ENCODE assay signal across 1 cellular context in the genomic region with DNA sequence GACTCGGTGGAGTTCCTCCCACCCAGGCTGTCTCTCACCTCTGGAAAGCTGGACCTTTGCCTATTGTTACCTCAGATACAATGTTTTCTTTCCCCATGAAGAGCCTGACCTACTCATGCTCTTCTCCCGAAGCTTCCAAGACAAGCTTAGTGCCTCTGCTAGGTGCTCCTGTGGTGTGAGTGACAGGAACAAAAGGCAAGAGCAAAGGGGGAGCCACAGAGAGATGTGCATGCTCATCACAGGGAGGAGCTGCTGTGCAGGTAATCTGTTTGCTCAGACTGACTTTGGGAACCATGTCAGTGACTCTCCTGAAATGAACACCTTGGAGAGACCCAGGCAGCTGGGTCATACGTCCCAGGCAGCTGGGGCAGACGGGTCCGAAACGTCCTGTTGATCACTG.
A peak's percentile ranks its signal among the peaks of the same experiment; 100 is the strongest.
TF ChIP-seq lines count a peak whose summit lies in the region.

No MANE protein-coding gene starts in this region.

TF ChIP-seq in GM23338, 12 proteins besides CTCF, POLR2A, EP300 and RAD21 (continued from another document):
- TF ChIP-seq, protein P1, sequence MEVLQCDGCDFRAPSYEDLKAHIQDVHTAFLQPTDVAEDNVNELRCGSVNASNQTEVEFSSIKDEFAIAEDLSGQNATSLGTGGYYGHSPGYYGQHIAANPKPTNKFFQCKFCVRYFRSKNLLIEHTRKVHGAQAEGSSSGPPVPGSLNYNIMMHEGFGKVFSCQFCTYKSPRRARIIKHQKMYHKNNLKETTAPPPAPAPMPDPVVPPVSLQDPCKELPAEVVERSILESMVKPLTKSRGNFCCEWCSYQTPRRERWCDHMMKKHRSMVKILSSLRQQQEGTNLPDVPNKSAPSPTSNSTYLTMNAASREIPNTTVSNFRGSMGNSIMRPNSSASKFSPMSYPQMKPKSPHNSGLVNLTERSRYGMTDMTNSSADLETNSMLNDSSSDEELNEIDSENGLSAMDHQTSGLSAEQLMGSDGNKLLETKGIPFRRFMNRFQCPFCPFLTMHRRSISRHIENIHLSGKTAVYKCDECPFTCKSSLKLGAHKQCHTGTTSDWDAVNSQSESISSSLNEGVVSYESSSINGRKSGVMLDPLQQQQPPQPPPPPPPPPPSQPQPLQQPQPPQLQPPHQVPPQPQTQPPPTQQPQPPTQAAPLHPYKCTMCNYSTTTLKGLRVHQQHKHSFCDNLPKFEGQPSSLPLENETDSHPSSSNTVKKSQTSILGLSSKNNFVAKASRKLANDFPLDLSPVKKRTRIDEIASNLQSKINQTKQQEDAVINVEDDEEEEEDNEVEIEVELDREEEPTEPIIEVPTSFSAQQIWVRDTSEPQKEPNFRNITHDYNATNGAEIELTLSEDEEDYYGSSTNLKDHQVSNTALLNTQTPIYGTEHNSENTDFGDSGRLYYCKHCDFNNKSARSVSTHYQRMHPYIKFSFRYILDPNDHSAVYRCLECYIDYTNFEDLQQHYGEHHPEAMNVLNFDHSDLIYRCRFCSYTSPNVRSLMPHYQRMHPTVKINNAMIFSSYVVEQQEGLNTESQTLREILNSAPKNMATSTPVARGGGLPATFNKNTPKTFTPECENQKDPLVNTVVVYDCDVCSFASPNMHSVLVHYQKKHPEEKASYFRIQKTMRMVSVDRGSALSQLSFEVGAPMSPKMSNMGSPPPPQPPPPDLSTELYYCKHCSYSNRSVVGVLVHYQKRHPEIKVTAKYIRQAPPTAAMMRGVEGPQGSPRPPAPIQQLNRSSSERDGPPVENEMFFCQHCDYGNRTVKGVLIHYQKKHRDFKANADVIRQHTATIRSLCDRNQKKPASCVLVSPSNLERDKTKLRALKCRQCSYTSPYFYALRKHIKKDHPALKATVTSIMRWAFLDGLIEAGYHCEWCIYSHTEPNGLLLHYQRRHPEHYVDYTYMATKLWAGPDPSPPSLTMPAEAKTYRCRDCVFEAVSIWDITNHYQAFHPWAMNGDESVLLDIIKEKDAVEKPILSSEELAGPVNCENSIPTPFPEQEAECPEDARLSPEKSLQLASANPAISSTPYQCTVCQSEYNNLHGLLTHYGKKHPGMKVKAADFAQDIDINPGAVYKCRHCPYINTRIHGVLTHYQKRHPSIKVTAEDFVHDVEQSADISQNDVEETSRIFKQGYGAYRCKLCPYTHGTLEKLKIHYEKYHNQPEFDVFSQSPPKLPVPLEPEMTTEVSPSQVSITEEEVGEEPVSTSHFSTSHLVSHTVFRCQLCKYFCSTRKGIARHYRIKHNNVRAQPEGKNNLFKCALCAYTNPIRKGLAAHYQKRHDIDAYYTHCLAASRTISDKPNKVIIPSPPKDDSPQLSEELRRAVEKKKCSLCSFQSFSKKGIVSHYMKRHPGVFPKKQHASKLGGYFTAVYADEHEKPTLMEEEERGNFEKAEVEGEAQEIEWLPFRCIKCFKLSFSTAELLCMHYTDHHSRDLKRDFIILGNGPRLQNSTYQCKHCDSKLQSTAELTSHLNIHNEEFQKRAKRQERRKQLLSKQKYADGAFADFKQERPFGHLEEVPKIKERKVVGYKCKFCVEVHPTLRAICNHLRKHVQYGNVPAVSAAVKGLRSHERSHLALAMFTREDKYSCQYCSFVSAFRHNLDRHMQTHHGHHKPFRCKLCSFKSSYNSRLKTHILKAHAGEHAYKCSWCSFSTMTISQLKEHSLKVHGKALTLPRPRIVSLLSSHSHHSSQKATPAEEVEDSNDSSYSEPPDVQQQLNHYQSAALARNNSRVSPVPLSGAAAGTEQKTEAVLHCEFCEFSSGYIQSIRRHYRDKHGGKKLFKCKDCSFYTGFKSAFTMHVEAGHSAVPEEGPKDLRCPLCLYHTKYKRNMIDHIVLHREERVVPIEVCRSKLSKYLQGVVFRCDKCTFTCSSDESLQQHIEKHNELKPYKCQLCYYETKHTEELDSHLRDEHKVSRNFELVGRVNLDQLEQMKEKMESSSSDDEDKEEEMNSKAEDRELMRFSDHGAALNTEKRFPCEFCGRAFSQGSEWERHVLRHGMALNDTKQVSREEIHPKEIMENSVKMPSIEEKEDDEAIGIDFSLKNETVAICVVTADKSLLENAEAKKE (CRISPR knock-in tag; IDR thresholded peaks at IDR 0.05) = 0 out of 2 replicates have a peak, but pooled peaks have one; percentile 29
- TF ChIP-seq JUNB (IDR thresholded peaks at IDR 0.05; ENCODE audit: unreplicated experiment) (no peak), NANOG (IDR thresholded peaks at IDR 0.05; ENCODE audit: borderline replicate concordance) (no peak), ZNF114 (CRISPR knock-in tag; IDR thresholded peaks at IDR 0.05) (no peak)
